17 cellular contexts compared by ENCODE assay signal in genomic region chr9:107945493-107945892, GRCh38.
"Had no signal": no experiment of that assay in that cellular context is flagged by ENCODE, and none has a peak within 500 bp of the region (broad histone marks: within the 10 kb centered on the region; RNA-seq: fewer than 3 reads in every experiment).

No MANE protein-coding gene starts in this region.

- H3K4me3 Mint-ChIP-seq: naive thymus-derived CD4-positive, alpha-beta T cell; nephron progenitor cell had no signal

- H3K27ac ChIP-seq: parathyroid adenoma, sigmoid colon, thoracic aorta had no signal

- H2AFZ ChIP-seq: parathyroid adenoma had no signal

- H3K27me3 ChIP-seq: colonic mucosa, gastrocnemius medialis, sigmoid colon, stomach had no signal

- H3K27ac Mint-ChIP-seq: naive thymus-derived CD4-positive, alpha-beta T cell; nephron progenitor cell had no signal

- H3K79me2 ChIP-seq: parathyroid adenoma had no signal

- H3K4me1 Mint-ChIP-seq: naive thymus-derived CD4-positive, alpha-beta T cell; nephron progenitor cell had no signal

- H3K4me1 ChIP-seq: colonic mucosa, parathyroid adenoma, sigmoid colon had no signal

- H3K9ac ChIP-seq: parathyroid adenoma had no signal

- H3K4me3 ChIP-seq: colonic mucosa, gastrocnemius medialis, psoas muscle, sigmoid colon, stomach, thoracic aorta had no signal

- ATAC-seq: esophagus mucosa; naive thymus-derived CD4-positive, alpha-beta T cell had no signal

- H3K9me3 ChIP-seq: colonic mucosa, gastrocnemius medialis, sigmoid colon, stomach, thoracic aorta had no signal

- DNase-seq: colonic mucosa; dermis blood vessel endothelial cell; gastrocnemius medialis; kidney glomerular epithelial cell; naive thymus-derived CD4-positive, alpha-beta T cell; nephron progenitor cell; psoas muscle; sigmoid colon; small intestine; stimulated activated CD4-positive, alpha-beta T cell treated with anti-CD3 and anti-CD28 coated beads, Interleukin-12 subunit alpha, Interleukin-12 subunit beta, amount 100 ng/mL, for 4 hours; stimulated activated naive CD4-positive, alpha-beta T cell; stomach; substantia nigra; trophoblast cell had no signal

- H3K36me3 ChIP-seq: colonic mucosa, gastrocnemius medialis, sigmoid colon, stomach, thoracic aorta had no signal
